Comparison of ENCODE assay signal across 11 cellular contexts in the genomic region with DNA sequence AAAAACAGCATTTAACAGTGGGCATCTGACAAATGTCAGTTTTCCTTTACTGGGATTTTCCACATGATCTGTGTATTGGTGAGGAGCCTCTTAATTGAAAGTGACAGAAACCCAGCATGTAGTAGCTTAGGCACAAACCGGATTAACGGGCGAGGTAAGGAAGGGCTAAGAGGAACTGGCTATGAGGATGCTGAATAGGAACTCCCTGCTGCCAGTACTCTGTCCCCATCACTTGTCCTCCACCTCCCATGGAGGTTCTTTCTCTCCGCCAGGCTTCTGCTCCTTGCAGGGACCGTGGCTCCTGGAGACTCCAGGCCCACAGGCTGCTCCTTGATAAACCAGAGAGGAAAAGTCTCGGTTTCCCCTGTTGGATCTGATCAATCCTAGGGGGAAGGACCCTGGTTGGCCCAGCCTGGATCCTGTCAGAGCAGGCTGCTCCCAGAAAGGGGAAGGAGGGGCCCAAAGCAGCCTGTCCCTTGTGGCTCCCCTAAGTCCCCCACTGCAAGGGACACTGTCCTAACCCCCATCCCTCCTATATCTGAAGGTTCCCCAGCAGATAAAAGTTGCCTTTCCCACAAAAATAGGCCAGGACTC. TPM values are rescaled to one million over a fixed set of nuclear protein-coding genes. Genes with fewer than 3 reads are reported as not detected.
DNase-seq lines count a peak whose midpoint lies in the region; ATAC-seq and TF ChIP-seq lines count a peak whose summit lies in the region.
"Had no signal": no experiment of that assay in that cellular context is flagged by ENCODE, and none has a peak within 500 bp of the region (broad histone marks: within the 10 kb centered on the region; RNA-seq: fewer than 3 reads in every experiment).

No MANE protein-coding gene starts in this region.

- H3K27me3 Mint-ChIP-seq in activated B cell treated with CpG ODN at 0.5 μM for 24 hours: no peaks in the 10 kb centered on the region
- no peaks in the 10 kb centered on the region for H3K27me3 Mint-ChIP-seq in stimulated activated memory B cell treated with anti-CD40 and anti-IgM and Interleukin-4, amounts not matched to agents 10 μg/mL and 1 μg/mL and 100 μg/mL, for 72 hours

- TF ChIP-seq CTCF in activated B cell treated with CpG ODN at 0.5 μM for 24 hours (IDR thresholded peaks at IDR 0.05): no peak

- H3K27ac Mint-ChIP-seq in activated B cell treated with CpG ODN at 0.5 μM for 24 hours: peak overlapping the region; percentile 86
- H3K27ac Mint-ChIP-seq in stimulated activated memory B cell treated with anti-CD40 and anti-IgM and Interleukin-4, amounts not matched to agents 10 μg/mL and 1 μg/mL and 100 μg/mL, for 72 hours: peak overlapping the region; percentile 86

- intact Hi-C loops in activated B cell treated with CpG ODN at 0.5 μM for 24 hours (cut with micrococcal nuclease): loop anchor here (5.0 kb wide), 2 partner anchors 376 to 891 kb away; partner anchors contain the start of gene CAB39

- in situ Hi-C loops in G401 (cut with HindIII; ENCODE audit: low sequenced_read_pairs): no loop called here

- no peak for ATAC-seq in activated B cell treated with CpG ODN at 0.5 μM for 24 hours (ENCODE audit: low read depth)
- ATAC-seq in stimulated activated memory B cell treated with anti-CD40 and anti-IgM and Interleukin-4, amounts not matched to agents 10 μg/mL and 1 μg/mL and 100 μg/mL, for 72 hours: no peak
- ATAC-seq in GM19452 (IDR thresholded peaks at IDR 0.05; ENCODE audit: unreplicated experiment): no peak
- ATAC-seq in HG03097 (IDR thresholded peaks at IDR 0.05; ENCODE audit: low FRiP score, unreplicated experiment): no peak
- ATAC-seq in GM19324 (IDR thresholded peaks at IDR 0.05; ENCODE audit: low FRiP score, unreplicated experiment): no peak

- POLR2A ChIA-PET in activated B cell treated with CpG ODN at 0.5 μM for 24 hours (lab: Charles Lee): interaction anchor here (0.7 to 2.9 kb wide), 7 partner anchors 10 to 139 kb away, joined by 4 to 27 read pairs (median 6); partner anchors contain the start of genes NCL and TEX44

- peaks cover 31% of the 10 kb centered on the region for H3K4me1 Mint-ChIP-seq in activated B cell treated with CpG ODN at 0.5 μM for 24 hours
- peaks cover 38% of the 10 kb centered on the region for H3K4me1 Mint-ChIP-seq in stimulated activated memory B cell treated with anti-CD40 and anti-IgM and Interleukin-4, amounts not matched to agents 10 μg/mL and 1 μg/mL and 100 μg/mL, for 72 hours

- CTCF ChIA-PET in activated B cell treated with CpG ODN at 0.5 μM for 24 hours (lab: Charles Lee): interaction anchor here (0.6 to 4.6 kb wide), 3 partner anchors 10 to 542 kb away, joined by 3 to 39 read pairs (median 14); no protein-coding TSS in a partner anchor

- H3K27ac ChIP-seq in layer of hippocampus (ENCODE audit: low read depth, low read length): peak overlapping the region; percentile 100

- no peaks in the 10 kb centered on the region for H3K27me3 ChIP-seq in layer of hippocampus (ENCODE audit: control insufficient read depth, insufficient read depth, low read length)
- H3K27me3 ChIP-seq: adrenal gland had no signal

- peak overlapping the region; percentile 35 for H3K4me3 Mint-ChIP-seq in activated B cell treated with CpG ODN at 0.5 μM for 24 hours
- no peak overlapping the region for H3K4me3 Mint-ChIP-seq in stimulated activated memory B cell treated with anti-CD40 and anti-IgM and Interleukin-4, amounts not matched to agents 10 μg/mL and 1 μg/mL and 100 μg/mL, for 72 hours

- H3K9me3 Mint-ChIP-seq in activated B cell treated with CpG ODN at 0.5 μM for 24 hours: no peaks in the 10 kb centered on the region
- no peaks in the 10 kb centered on the region for H3K9me3 Mint-ChIP-seq in stimulated activated memory B cell treated with anti-CD40 and anti-IgM and Interleukin-4, amounts not matched to agents 10 μg/mL and 1 μg/mL and 100 μg/mL, for 72 hours

- DNase-seq in G401 (ENCODE audit: low spot score) (peak; percentile 72), activated B cell treated with CpG ODN at 0.5 μM for 24 hours (no peak)
- no peak for DNase-seq in stimulated activated CD4-positive, alpha-beta T cell treated with anti-CD3 and anti-CD28 coated beads, Interleukin-12 subunit alpha, Interleukin-12 subunit beta, amount 100 ng/mL, for 4 hours
- DNase-seq: activated CD4-positive, alpha-beta T cell treated with anti-CD3 and anti-CD28 coated beads for 1 hour; adrenal gland; NCI-H146 had no signal

- H3K36me3 Mint-ChIP-seq in activated B cell treated with CpG ODN at 0.5 μM for 24 hours (ENCODE audit: low read depth): no peaks in the 10 kb centered on the region
- H3K36me3 Mint-ChIP-seq in stimulated activated memory B cell treated with anti-CD40 and anti-IgM and Interleukin-4, amounts not matched to agents 10 μg/mL and 1 μg/mL and 100 μg/mL, for 72 hours: no peaks in the 10 kb centered on the region

RNA-seq across cellular contexts. Expression of gene TEX44, which starts 10.3 kb away (rescaled TPM):
- total RNA-seq in G401 (2014; rRNA removed; shearing (Covaris generic)): not detected in 2 replicates
- not detected in 2 replicates for total RNA-seq in activated B cell treated with CpG ODN at 0.5 μM for 24 hours
- total RNA-seq: adrenal gland had no signal
